Comparison of ENCODE assay signal across 9 cellular contexts in the genomic region with DNA sequence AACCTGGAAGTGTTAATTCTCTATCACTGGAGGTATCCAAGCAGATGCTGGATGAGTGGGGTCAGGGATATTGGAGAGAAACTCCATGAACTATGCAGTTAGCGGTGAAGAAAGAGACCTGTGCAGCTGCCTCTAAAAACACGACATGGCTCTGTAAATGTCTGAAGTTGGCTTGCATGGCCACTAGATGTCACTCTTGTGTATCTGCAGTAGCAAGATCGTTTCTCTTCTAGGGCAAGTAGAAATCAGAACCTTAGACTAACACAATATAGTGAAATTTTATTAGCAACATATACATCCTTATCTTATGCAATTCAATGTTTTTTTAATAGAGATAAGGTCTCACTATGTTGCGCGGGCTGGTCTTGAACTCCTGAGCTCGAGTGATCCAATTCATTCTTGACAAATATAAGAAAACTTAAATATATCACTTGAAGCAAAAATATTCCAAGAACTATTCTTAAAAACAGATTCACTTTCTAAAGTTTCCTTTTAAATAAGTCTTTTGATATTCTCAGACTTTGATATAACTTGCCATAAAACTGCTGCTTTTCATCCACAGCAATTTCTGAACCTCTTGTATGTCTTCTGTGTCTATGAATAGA. TPM values are rescaled to one million over a fixed set of nuclear protein-coding genes. Genes with fewer than 3 reads are reported as not detected.
A peak's percentile ranks its signal among the peaks of the same experiment; 100 is the strongest.
DNase-seq lines count a peak whose midpoint lies in the region; ATAC-seq and TF ChIP-seq lines count a peak whose summit lies in the region.
"Had no signal": no experiment of that assay in that cellular context is flagged by ENCODE, and none has a peak within 500 bp of the region (broad histone marks: within the 10 kb centered on the region; RNA-seq: fewer than 3 reads in every experiment).

No MANE protein-coding gene starts in this region.

- no peaks in the 10 kb centered on the region for H3K27me3 ChIP-seq in transverse colon

- POLR2A ChIA-PET in WTC11 (lab: Charles Lee), result no interaction called here

- H3K27me3 Mint-ChIP-seq in WTC11 (ENCODE audit: low read depth), result peaks cover 24% of the 10 kb centered on the region

- DNase-seq in CD1c-positive myeloid dendritic cell (ENCODE audit: extremely low spot score) (peak; percentile 75), NCI-H2227 treated with DMSO at 0.1 percent for 48 hours (lab: John Stamatoyannopoulos, UW) (peak; percentile 67), WTC11 (ENCODE audit: low spot score) (peak; percentile 43), epithelial cell of esophagus (ENCODE audit: low read depth) (peak; percentile 81), myocyte (ENCODE audit: low read depth) (peak; percentile 78), transverse colon (peak; percentile 68)

- no peak for TF ChIP-seq EP300 in transverse colon (IDR thresholded peaks at IDR 0.05; ENCODE audit: low read depth)

- H3K4me3 ChIP-seq in epithelial cell of esophagus (ENCODE audit: low read length) (no peak overlapping the region), transverse colon (no peak overlapping the region)

- no peaks in the 10 kb centered on the region for H3K36me3 ChIP-seq in transverse colon

- no peak for TF ChIP-seq POLR2A in transverse colon (IDR thresholded peaks at IDR 0.05)

- ATAC-seq in GM21529 (IDR thresholded peaks at IDR 0.05; ENCODE audit: unreplicated experiment) (peak; percentile 42), WTC11 (peak; percentile 84), HG03378 (IDR thresholded peaks at IDR 0.05; ENCODE audit: unreplicated experiment) (no peak)

- peaks cover 5% of the 10 kb centered on the region; the same call in 1 of the 2 replicates for H3K4me1 Mint-ChIP-seq in WTC11
- H3K4me1 Mint-ChIP-seq: IgD-negative memory B cell had no signal

- H3K9me3 ChIP-seq in transverse colon, result no peaks in the 10 kb centered on the region

- intact Hi-C loops in transverse colon (cut with DNase I; ENCODE audit: low total_unique reads), result no loop called here

- no peak overlapping the region for H3K27ac ChIP-seq in transverse colon

- CTCF ChIA-PET in WTC11 (lab: Charles Lee), result interaction anchor here (0.6 to 3.8 kb wide), 38 partner anchors 8 to 374 kb away, joined by 3 to 56 read pairs (median 4); a partner anchor contains a TSS

- no peaks in the 10 kb centered on the region for H3K9me3 Mint-ChIP-seq in WTC11
- H3K9me3 Mint-ChIP-seq: IgD-negative memory B cell had no signal

- H3K4me3 Mint-ChIP-seq in WTC11, result no peak overlapping the region
- H3K4me3 Mint-ChIP-seq: IgD-negative memory B cell had no signal

- 3 to 9% methylated on average over 4 to 6 of the region's 6 CpGs for WGBS in transverse colon (ENCODE audit: low coverage in 1 of 2), 2 donors

- no peak overlapping the region for H3K27ac Mint-ChIP-seq in WTC11
- H3K27ac Mint-ChIP-seq: IgD-negative memory B cell had no signal

- peak; percentile 78 for TF ChIP-seq CTCF in WTC11 (IDR thresholded peaks at IDR 0.05)
- peak; percentile 93 for TF ChIP-seq CTCF in epithelial cell of esophagus (IDR thresholded peaks at IDR 0.05; ENCODE audit: insufficient read depth, low read depth, low read length, missing control alignments)
- peak; percentile 85 to 89 (median 88) for TF ChIP-seq CTCF in transverse colon (IDR thresholded peaks at IDR 0.05)

- H3K36me3 Mint-ChIP-seq in WTC11, result no peaks in the 10 kb centered on the region
- H3K36me3 Mint-ChIP-seq: IgD-negative memory B cell had no signal

- in situ Hi-C loops in transverse colon (cut with MboI; ENCODE audit: low pct_ligation_motif_present in 1 of 4, low pct_unique_long_range_greater_than_20kb in 1 of 4, low sequenced_read_pairs in 3 of 4), result loop anchor here in 2 of 4 donors (10.0 to 25.0 kb wide), 2 partner anchors 70 to 382 kb away; no protein-coding TSS in a partner anchor

- peaks cover 0 to 14% (median 5%) of the 10 kb centered on the region in 4 donors for H3K4me1 ChIP-seq in transverse colon

TF ChIP-seq in WTC11, 78 proteins besides CTCF, POLR2A, EP300 and RAD21:
- TF ChIP-seq, protein P1, sequence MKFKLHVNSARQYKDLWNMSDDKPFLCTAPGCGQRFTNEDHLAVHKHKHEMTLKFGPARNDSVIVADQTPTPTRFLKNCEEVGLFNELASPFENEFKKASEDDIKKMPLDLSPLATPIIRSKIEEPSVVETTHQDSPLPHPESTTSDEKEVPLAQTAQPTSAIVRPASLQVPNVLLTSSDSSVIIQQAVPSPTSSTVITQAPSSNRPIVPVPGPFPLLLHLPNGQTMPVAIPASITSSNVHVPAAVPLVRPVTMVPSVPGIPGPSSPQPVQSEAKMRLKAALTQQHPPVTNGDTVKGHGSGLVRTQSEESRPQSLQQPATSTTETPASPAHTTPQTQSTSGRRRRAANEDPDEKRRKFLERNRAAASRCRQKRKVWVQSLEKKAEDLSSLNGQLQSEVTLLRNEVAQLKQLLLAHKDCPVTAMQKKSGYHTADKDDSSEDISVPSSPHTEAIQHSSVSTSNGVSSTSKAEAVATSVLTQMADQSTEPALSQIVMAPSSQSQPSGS (CRISPR knock-in tag; IDR thresholded peaks at IDR 0.05; ENCODE audit: borderline replicate concordance, low read depth), result no peak
- TF ChIP-seq, protein P2, sequence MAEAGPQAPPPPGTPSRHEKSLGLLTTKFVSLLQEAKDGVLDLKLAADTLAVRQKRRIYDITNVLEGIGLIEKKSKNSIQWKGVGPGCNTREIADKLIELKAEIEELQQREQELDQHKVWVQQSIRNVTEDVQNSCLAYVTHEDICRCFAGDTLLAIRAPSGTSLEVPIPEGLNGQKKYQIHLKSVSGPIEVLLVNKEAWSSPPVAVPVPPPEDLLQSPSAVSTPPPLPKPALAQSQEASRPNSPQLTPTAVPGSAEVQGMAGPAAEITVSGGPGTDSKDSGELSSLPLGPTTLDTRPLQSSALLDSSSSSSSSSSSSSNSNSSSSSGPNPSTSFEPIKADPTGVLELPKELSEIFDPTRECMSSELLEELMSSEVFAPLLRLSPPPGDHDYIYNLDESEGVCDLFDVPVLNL (CRISPR knock-in tag; IDR thresholded peaks at IDR 0.05; ENCODE audit: borderline replicate concordance, low read depth), result no peak
- TF ChIP-seq, protein P3, sequence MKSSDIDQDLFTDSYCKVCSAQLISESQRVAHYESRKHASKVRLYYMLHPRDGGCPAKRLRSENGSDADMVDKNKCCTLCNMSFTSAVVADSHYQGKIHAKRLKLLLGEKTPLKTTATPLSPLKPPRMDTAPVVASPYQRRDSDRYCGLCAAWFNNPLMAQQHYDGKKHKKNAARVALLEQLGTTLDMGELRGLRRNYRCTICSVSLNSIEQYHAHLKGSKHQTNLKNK (CRISPR knock-in tag; IDR thresholded peaks at IDR 0.05), result no peak
- TF ChIP-seq MXD4 (CRISPR knock-in tag; IDR thresholded peaks at IDR 0.05; ENCODE audit: borderline replicate concordance), result no peak

RNA-seq across cellular contexts. Expression of a gene that starts 2.9 kb away (rescaled TPM):
- total RNA-seq in WTC11 (2021), result not detected in 3 replicates
- total RNA-seq in myocyte, result not detected in 2 replicates
- 0.08 TPM for polyA plus RNA-seq in myocyte (2012)
- not detected for total RNA-seq in transverse colon
- polyA plus RNA-seq: IgD-negative memory B cell had no signal

RNA-seq across cellular contexts. Expression of a gene that starts 45.8 kb away (rescaled TPM):
- 0.23 to 0.33 TPM in 2 of 3 replicates, not detected in the other for total RNA-seq in WTC11 (2021)
- total RNA-seq in myocyte, result not detected in 2 replicates
- polyA plus RNA-seq in myocyte (2012), result 0.29 TPM
- total RNA-seq in transverse colon, result 1 to 10 TPM in 1 of 4 donors, under 1 TPM in 1, not detected in 2; 0.68 to 2.5 TPM
- polyA plus RNA-seq: IgD-negative memory B cell had no signal

RNA-seq across cellular contexts. Expression of a gene that starts 49.0 kb away (rescaled TPM):
- total RNA-seq in WTC11 (2021) (0.41 TPM in 1 of 3 replicates, not detected in the others), myocyte (0.37 and 1.5 TPM in 2 replicates), transverse colon (10 to 100 TPM; 23.9 to 60.2 (median 34.3) TPM)
- 2.8 TPM for polyA plus RNA-seq in myocyte (2012)
- polyA plus RNA-seq: IgD-negative memory B cell had no signal

Comparison
In these comparisons a context has a peak if more than half of its experiments do, and no peak if none do; other contexts are left out.
1. RNA of a gene that starts 49.0 kb away (total RNA-seq): 23.9 to 60.2 TPM in transverse colon; 0.37 to 1.5 TPM in myocyte and 0.41 TPM in WTC11; every median in the first group is over 10 times any median in the second.
2. Peak in every context shown above with its lines, with median percentiles within 50 percentile points of each other: DNase-seq and CTCF ChIP-seq.